28 cellular contexts compared by ENCODE assay signal in genomic region chr5:142150431-142150830, GRCh38.
"Had no signal": no experiment of that assay in that cellular context is flagged by ENCODE, and none has a peak within 500 bp of the region (broad histone marks: within the 10 kb centered on the region; RNA-seq: fewer than 3 reads in every experiment).

No MANE protein-coding gene starts in this region.

- H3K9me3 ChIP-seq: body of pancreas, SJSA1, SK-N-SH had no signal

- H3K27ac Mint-ChIP-seq: activated CD4-positive, alpha-beta memory T cell treated with anti-CD3 and anti-CD28 coated beads for 36 hours; activated naive CD4-positive, alpha-beta T cell treated with anti-CD3 and anti-CD28 coated beads, Interleukin-2, amount 10 ng/mL, durations not matched to agents 7 days and 5 days; activated T-helper 1 cell treated with anti-CD3 and anti-CD28 coated beads, Interleukin-12 subunit alpha, Interleukin-12 subunit beta, Interleukin-2, Interleukin-4 antibody, amounts not matched to agents 30 ng/mL and 10 ng/mL and 1 ng/mL, durations not matched to agents 14 hours and 24 hours and 36 hours; T-helper 1 cell treated with Interleukin-12 subunit alpha and Interleukin-12 subunit beta and Interleukin-4 antibody, amounts not matched to agents 30 μg/mL and 1 μg/mL, for 36 hours; T-helper 2 cell treated with Interferon-gamma antibody and Interleukin-4, amounts not matched to agents 5 μg/mL and 100 μg/mL, for 36 hours had no signal

- ATAC-seq: activated T-cell treated with anti-CD3 and anti-CD28 coated beads, Interleukin-2, amount 50 U/mL, for 4 hours; body of pancreas; Panc1 had no signal

- H3K9ac ChIP-seq: SK-N-SH had no signal

- H3K27ac ChIP-seq: adrenal gland, body of pancreas had no signal

- H3K4me3 Mint-ChIP-seq: activated CD4-positive, alpha-beta memory T cell treated with anti-CD3 and anti-CD28 coated beads for 36 hours; activated naive CD4-positive, alpha-beta T cell treated with anti-CD3 and anti-CD28 coated beads, Interleukin-2, amount 10 ng/mL, durations not matched to agents 7 days and 5 days; activated T-cell treated with anti-CD3 and anti-CD28 coated beads, Interleukin-2, amount 50 U/mL, for 4 hours; activated T-helper 1 cell treated with anti-CD3 and anti-CD28 coated beads, Interleukin-12 subunit alpha, Interleukin-12 subunit beta, Interleukin-2, Interleukin-4 antibody, amounts not matched to agents 30 ng/mL and 10 ng/mL and 1 ng/mL, durations not matched to agents 14 hours and 24 hours and 36 hours; T-helper 1 cell treated with Interleukin-12 subunit alpha and Interleukin-12 subunit beta and Interleukin-4 antibody, amounts not matched to agents 30 μg/mL and 1 μg/mL, for 36 hours; T-helper 2 cell treated with Interferon-gamma antibody and Interleukin-4, amounts not matched to agents 5 μg/mL and 100 μg/mL, for 36 hours had no signal

- H3K4me2 ChIP-seq: SK-N-SH had no signal

- H3K4me1 ChIP-seq: adrenal gland, body of pancreas had no signal

- H3K9me3 Mint-ChIP-seq: activated CD4-positive, alpha-beta memory T cell treated with anti-CD3 and anti-CD28 coated beads for 36 hours; activated naive CD4-positive, alpha-beta T cell treated with anti-CD3 and anti-CD28 coated beads, Interleukin-2, amount 10 ng/mL, durations not matched to agents 7 days and 5 days; activated T-cell treated with anti-CD3 and anti-CD28 coated beads, Interleukin-2, amount 50 U/mL, for 4 hours; activated T-helper 1 cell treated with anti-CD3 and anti-CD28 coated beads, Interleukin-12 subunit alpha, Interleukin-12 subunit beta, Interleukin-2, Interleukin-4 antibody, amounts not matched to agents 30 ng/mL and 10 ng/mL and 1 ng/mL, durations not matched to agents 14 hours and 24 hours and 36 hours; T-helper 1 cell treated with Interleukin-12 subunit alpha and Interleukin-12 subunit beta and Interleukin-4 antibody, amounts not matched to agents 30 μg/mL and 1 μg/mL, for 36 hours; T-helper 2 cell treated with Interferon-gamma antibody and Interleukin-4, amounts not matched to agents 5 μg/mL and 100 μg/mL, for 36 hours had no signal

- H3K27me3 ChIP-seq: adrenal gland, body of pancreas, SJSA1 had no signal

- FAIRE-seq: astrocyte, bronchial epithelial cell, TTC549 had no signal

- H3K27me3 Mint-ChIP-seq: activated CD4-positive, alpha-beta memory T cell treated with anti-CD3 and anti-CD28 coated beads for 36 hours; activated naive CD4-positive, alpha-beta T cell treated with anti-CD3 and anti-CD28 coated beads, Interleukin-2, amount 10 ng/mL, durations not matched to agents 7 days and 5 days had no signal

- DNase-seq: activated CD4-positive, alpha-beta memory T cell treated with anti-CD3 and anti-CD28 coated beads for 36 hours; activated CD4-positive, alpha-beta T cell treated with anti-CD3 and anti-CD28 coated beads, Interleukin-2, amount 50 U/mL, for 1 hour; activated CD8-positive, alpha-beta memory T cell treated with anti-CD3 and anti-CD28 coated beads, Interleukin-2, amount 50 U/mL, for 4 hours; activated gamma-delta T cell treated with Interleukin-2 at 50 U/mL for 16 hours; activated naive CD4-positive, alpha-beta T cell treated with anti-CD3 and anti-CD28 coated beads, Interleukin-2, amount 10 ng/mL, durations not matched to agents 7 days and 5 days; activated T-cell treated with anti-CD3 and anti-CD28 coated beads for 4 hours; activated T-cell treated with anti-CD3 and anti-CD28 coated beads, Interleukin-2, amount 50 U/mL, for 4 hours; adrenal gland; body of pancreas; caudate nucleus; cerebellar nuclear complex; Karpas-422; NCI-H1105; NCI-H1417 treated with DMSO at 0.1 percent for 48 hours; NCI-H187 treated with DMSO at 0.1 percent for 48 hours; NCI-H2081; NCI-H345; NCI-H524 treated with DMSO at 0.1 percent for 48 hours; SHP77 treated with DMSO at 0.1 percent for 48 hours; SK-N-SH had no signal

- H3K4me3 ChIP-seq: adrenal gland, body of pancreas, SJSA1 had no signal
